Comparison of ENCODE assay signal across 13 cellular contexts in the genomic region with DNA sequence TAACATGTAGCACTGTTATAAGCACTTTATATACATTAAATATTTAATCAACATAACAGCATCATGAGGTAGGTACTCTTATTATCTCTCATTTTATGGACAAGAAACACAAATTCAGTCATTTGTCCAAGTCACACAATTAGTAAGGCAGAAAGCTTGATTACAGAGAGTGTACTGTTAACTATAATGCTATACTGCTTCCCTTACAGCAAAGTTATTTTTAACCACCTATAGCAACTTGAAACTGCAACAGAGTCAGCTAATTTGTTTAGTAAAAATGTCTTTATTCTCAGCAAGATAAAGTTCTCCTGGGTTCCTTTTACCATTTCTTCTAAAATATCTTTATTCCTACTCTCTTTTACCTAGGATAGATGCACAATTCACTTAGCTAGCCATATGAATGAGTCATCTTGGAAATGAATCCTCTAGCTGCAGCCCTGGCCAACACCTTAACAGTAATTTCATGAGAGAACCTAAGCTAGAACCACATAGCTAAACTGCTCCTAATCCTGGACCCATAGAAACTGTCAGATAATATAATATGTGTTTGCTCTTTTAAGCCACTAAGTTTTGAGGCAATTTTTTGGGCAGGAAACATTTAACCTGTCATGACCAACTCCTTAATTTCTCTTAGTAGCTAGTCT.
A peak's percentile ranks its signal among the peaks of the same experiment; 100 is the strongest.
DNase-seq lines count a peak whose midpoint lies in the region; ATAC-seq, FAIRE-seq and TF ChIP-seq lines count a peak whose summit lies in the region.
"Had no signal": no experiment of that assay in that cellular context is flagged by ENCODE, and none has a peak within 500 bp of the region (broad histone marks: within the 10 kb centered on the region; RNA-seq: fewer than 3 reads in every experiment).

No MANE protein-coding gene starts in this region.

- peaks cover 4% of the 10 kb centered on the region for H3K36me3 Mint-ChIP-seq in activated T-helper 2 cell treated with anti-CD3 and anti-CD28 coated beads, Interferon-gamma antibody, Interleukin-2, Interleukin-4, amounts not matched to agents 10 μg/mL and 5 μg/mL and 100 μg/mL, durations not matched to agents 14 hours and 24 hours and 36 hours (ENCODE audit: low read depth)
- peaks cover 33% of the 10 kb centered on the region for H3K36me3 Mint-ChIP-seq in osteocyte (ENCODE audit: unreplicated experiment)

- ATAC-seq in GM18868 (IDR thresholded peaks at IDR 0.05; ENCODE audit: unreplicated experiment) (peak; percentile 86), HG02610 (IDR thresholded peaks at IDR 0.05; ENCODE audit: unreplicated experiment) (peak; percentile 75), HepG2 (peak; percentile 22; the same call in 1 of the 3 replicates)

- POLR2A ChIA-PET in HepG2 (lab: Yijun Ruan, JAX): interaction anchor here (1.5 to 2.7 kb wide), 4 partner anchors 11 to 90 kb away, joined by 3 to 18 read pairs (median 6); a partner anchor contains a TSS

- no peak overlapping the region for H3K4me3 ChIP-seq in MG63
- H3K4me3 ChIP-seq in HepG2 (replicated peaks in 1 of 3; ENCODE audit: insufficient read depth in 1 of 3, low read depth in 2 of 3, low read length in 3 of 3): no peak overlapping the region

- H3K79me2 ChIP-seq in HepG2 (ENCODE audit: insufficient read depth, low read length): no peaks in the 10 kb centered on the region

- no TSS peak for BruUV-seq in HepG2 (replicated peaks; lab: Mats Ljungman, UMichigan)

- in situ Hi-C loops in HepG2 (cut with HindIII; ENCODE audit: extremely low pct_ligation_motif_present, low pct_unique_long_range_greater_than_20kb): no loop called here

- no peak overlapping the region for H3K27ac ChIP-seq in HepG2 (ENCODE audit: extremely low read length, insufficient read depth, low read length)

- H3K9ac ChIP-seq in HepG2 (ENCODE audit: insufficient read depth, low read depth, low read length): no peak overlapping the region

- CTCF ChIA-PET in HepG2 (lab: Yijun Ruan, JAX; ENCODE audit: low intra/inter-chr PET ratio, low total read pairs): no interaction called here

- no peak for TF ChIP-seq POLR2A in HepG2 (IDR thresholded peaks at IDR 0.05; ENCODE audit: insufficient read depth in 1 of 2, low read depth in 2 of 2, low read length in 2 of 2)

- TF ChIP-seq CTCF in HepG2 (CRISPR knock-in tag; IDR thresholded peaks at IDR 0.05): no peak
- TF ChIP-seq CTCF in osteocyte (IDR thresholded peaks at IDR 0.05): no peak

- H4K20me1 ChIP-seq in HepG2 (ENCODE audit: insufficient read depth, low read length): no peaks in the 10 kb centered on the region

- H3K27me3 ChIP-seq in MG63 (no peaks in the 10 kb centered on the region), HepG2 (ENCODE audit: control insufficient read depth in 1 of 2, insufficient read depth in 2 of 2, low read length in 2 of 2) (no peaks in the 10 kb centered on the region)

- H3K4me1 Mint-ChIP-seq in activated T-helper 2 cell treated with anti-CD3 and anti-CD28 coated beads, Interferon-gamma antibody, Interleukin-2, Interleukin-4, amounts not matched to agents 10 μg/mL and 5 μg/mL and 100 μg/mL, durations not matched to agents 14 hours and 24 hours and 36 hours (ENCODE audit: low read depth): no peaks in the 10 kb centered on the region
- peaks cover 3% of the 10 kb centered on the region for H3K4me1 Mint-ChIP-seq in osteocyte (ENCODE audit: unreplicated experiment)

- FAIRE-seq in HepG2 (lab: Jason Lieb, UNC): no peak

- no peaks in the 10 kb centered on the region for H3K27me3 Mint-ChIP-seq in activated T-helper 2 cell treated with anti-CD3 and anti-CD28 coated beads, Interferon-gamma antibody, Interleukin-2, Interleukin-4, amounts not matched to agents 10 μg/mL and 5 μg/mL and 100 μg/mL, durations not matched to agents 14 hours and 24 hours and 36 hours (ENCODE audit: low read depth)
- H3K27me3 Mint-ChIP-seq in osteocyte (ENCODE audit: unreplicated experiment): no peaks in the 10 kb centered on the region
- H3K27me3 Mint-ChIP-seq: dendritic cell treated with granulocyte-macrophage colony-stimulating factor and Interleukin-4, amounts not matched to agents 40 ng/mL and 50 ng/mL, for 4 days had no signal

- TF ChIP-seq RAD21 in HepG2 (CRISPR knock-in tag; IDR thresholded peaks at IDR 0.05): no peak

- H3K9me3 ChIP-seq in MG63: no peaks in the 10 kb centered on the region
- no peaks in the 10 kb centered on the region for H3K9me3 ChIP-seq in HepG2 (ENCODE audit: low read length)

- H3K36me3 ChIP-seq in MG63 (peaks cover 3% of the 10 kb centered on the region; the same call in 1 of the 2 replicates), HepG2 (replicated peaks in 1 of 2; ENCODE audit: control insufficient read depth in 1 of 2, insufficient read depth in 2 of 2, low read length in 2 of 2) (peaks cover 2 to 20% of the 10 kb centered on the region in 2 experiments; a peak in 3 of 5 replicates)

- no peak for TF ChIP-seq EP300 in HepG2 (IDR thresholded peaks at IDR 0.05; ENCODE audit: low read depth in 2 of 2, low read length in 2 of 2)
- TF ChIP-seq EP300 in HepG2 (CRISPR knock-in tag; IDR thresholded peaks at IDR 0.05; ENCODE audit: borderline replicate concordance): no peak

- H3K4me2 ChIP-seq in HepG2 (ENCODE audit: low read depth, low read length): no peak overlapping the region

- peaks cover 18% of the 10 kb centered on the region for H3K4me1 ChIP-seq in HepG2 (ENCODE audit: insufficient read depth, low read length)

- intact Hi-C loops in HepG2 (cut with micrococcal nuclease; ENCODE audit: unreplicated experiment): no loop called here
- intact Hi-C loops in activated T-helper 2 cell treated with anti-CD3 and anti-CD28 coated beads, Interferon-gamma antibody, Interleukin-2, Interleukin-4, amounts not matched to agents 10 μg/mL and 5 μg/mL and 100 μg/mL, durations not matched to agents 14 hours and 24 hours and 36 hours (cut with micrococcal nuclease): no loop called here

- H2AFZ ChIP-seq in HepG2 (ENCODE audit: low read length): no peak overlapping the region

- no peaks in the 10 kb centered on the region for H3K9me3 Mint-ChIP-seq in activated T-helper 2 cell treated with anti-CD3 and anti-CD28 coated beads, Interferon-gamma antibody, Interleukin-2, Interleukin-4, amounts not matched to agents 10 μg/mL and 5 μg/mL and 100 μg/mL, durations not matched to agents 14 hours and 24 hours and 36 hours
- no peaks in the 10 kb centered on the region for H3K9me3 Mint-ChIP-seq in osteocyte (ENCODE audit: unreplicated experiment)
- H3K9me3 Mint-ChIP-seq: activated T-helper 1 cell treated with anti-CD3 and anti-CD28 coated beads, Interleukin-12 subunit alpha, Interleukin-12 subunit beta, Interleukin-2, Interleukin-4 antibody, amounts not matched to agents 30 ng/mL and 10 ng/mL and 1 ng/mL, durations not matched to agents 14 hours and 24 hours and 36 hours; dendritic cell treated with granulocyte-macrophage colony-stimulating factor and Interleukin-4, amounts not matched to agents 40 ng/mL and 50 ng/mL, for 4 days had no signal

- no peak overlapping the region for H3K27ac Mint-ChIP-seq in activated T-helper 2 cell treated with anti-CD3 and anti-CD28 coated beads, Interferon-gamma antibody, Interleukin-2, Interleukin-4, amounts not matched to agents 10 μg/mL and 5 μg/mL and 100 μg/mL, durations not matched to agents 14 hours and 24 hours and 36 hours
- H3K27ac Mint-ChIP-seq in osteocyte (ENCODE audit: unreplicated experiment): no peak overlapping the region
- H3K27ac Mint-ChIP-seq: activated T-helper 1 cell treated with anti-CD3 and anti-CD28 coated beads, Interleukin-12 subunit alpha, Interleukin-12 subunit beta, Interleukin-2, Interleukin-4 antibody, amounts not matched to agents 30 ng/mL and 10 ng/mL and 1 ng/mL, durations not matched to agents 14 hours and 24 hours and 36 hours; dendritic cell treated with granulocyte-macrophage colony-stimulating factor and Interleukin-4, amounts not matched to agents 40 ng/mL and 50 ng/mL, for 4 days had no signal

- no peak overlapping the region for H3K4me3 Mint-ChIP-seq in activated T-helper 2 cell treated with anti-CD3 and anti-CD28 coated beads, Interferon-gamma antibody, Interleukin-2, Interleukin-4, amounts not matched to agents 10 μg/mL and 5 μg/mL and 100 μg/mL, durations not matched to agents 14 hours and 24 hours and 36 hours (ENCODE audit: low read depth)
- H3K4me3 Mint-ChIP-seq in osteocyte (ENCODE audit: unreplicated experiment): no peak overlapping the region
- H3K4me3 Mint-ChIP-seq: activated T-helper 1 cell treated with anti-CD3 and anti-CD28 coated beads, Interleukin-12 subunit alpha, Interleukin-12 subunit beta, Interleukin-2, Interleukin-4 antibody, amounts not matched to agents 30 ng/mL and 10 ng/mL and 1 ng/mL, durations not matched to agents 14 hours and 24 hours and 36 hours; dendritic cell treated with granulocyte-macrophage colony-stimulating factor and Interleukin-4, amounts not matched to agents 40 ng/mL and 50 ng/mL, for 4 days had no signal

- DNase-seq in MG63: peak; percentile 4
- no peak for DNase-seq in HepG2 (ENCODE audit: low spot score)
- no peak for DNase-seq in A172 (ENCODE audit: low spot score)
- no peak for DNase-seq in stimulated activated CD8-positive, alpha-beta memory T cell treated with anti-CD3 and anti-CD28 coated beads, Interleukin-4, amount 100 ng/mL, for 48 hours
- DNase-seq in activated T-helper 2 cell treated with anti-CD3 and anti-CD28 coated beads, Interferon-gamma antibody, Interleukin-2, Interleukin-4, amounts not matched to agents 10 μg/mL and 5 μg/mL and 100 μg/mL, durations not matched to agents 14 hours and 24 hours and 36 hours (ENCODE audit: low spot score): no peak
- no peak for DNase-seq in osteocyte (ENCODE audit: extremely low spot score, unreplicated experiment)
- DNase-seq: Calu3, hippocampal formation, NCI-H1694 treated with DMSO at 0.1 percent for 48 hours had no signal

TF ChIP-seq in HepG2, 621 proteins besides CTCF, POLR2A, EP300 and RAD21:
- TF ChIP-seq HOXA7 (CRISPR knock-in tag; IDR thresholded peaks at IDR 0.05) (0 out of 2 replicates have a peak, but pooled peaks have one; percentile 12), ZNF292 (CRISPR knock-in tag; IDR thresholded peaks at IDR 0.05; ENCODE audit: borderline replicate concordance, low read depth) (no peak)

Comparison
In these comparisons a context has a peak if more than half of its experiments do, and no peak if none do; other contexts are left out.
1. ATAC-seq: peak in every context shown above with its lines; median percentile 86 in GM18868; 75 in HG02610; 22 in HepG2.